In the genomic region with DNA sequence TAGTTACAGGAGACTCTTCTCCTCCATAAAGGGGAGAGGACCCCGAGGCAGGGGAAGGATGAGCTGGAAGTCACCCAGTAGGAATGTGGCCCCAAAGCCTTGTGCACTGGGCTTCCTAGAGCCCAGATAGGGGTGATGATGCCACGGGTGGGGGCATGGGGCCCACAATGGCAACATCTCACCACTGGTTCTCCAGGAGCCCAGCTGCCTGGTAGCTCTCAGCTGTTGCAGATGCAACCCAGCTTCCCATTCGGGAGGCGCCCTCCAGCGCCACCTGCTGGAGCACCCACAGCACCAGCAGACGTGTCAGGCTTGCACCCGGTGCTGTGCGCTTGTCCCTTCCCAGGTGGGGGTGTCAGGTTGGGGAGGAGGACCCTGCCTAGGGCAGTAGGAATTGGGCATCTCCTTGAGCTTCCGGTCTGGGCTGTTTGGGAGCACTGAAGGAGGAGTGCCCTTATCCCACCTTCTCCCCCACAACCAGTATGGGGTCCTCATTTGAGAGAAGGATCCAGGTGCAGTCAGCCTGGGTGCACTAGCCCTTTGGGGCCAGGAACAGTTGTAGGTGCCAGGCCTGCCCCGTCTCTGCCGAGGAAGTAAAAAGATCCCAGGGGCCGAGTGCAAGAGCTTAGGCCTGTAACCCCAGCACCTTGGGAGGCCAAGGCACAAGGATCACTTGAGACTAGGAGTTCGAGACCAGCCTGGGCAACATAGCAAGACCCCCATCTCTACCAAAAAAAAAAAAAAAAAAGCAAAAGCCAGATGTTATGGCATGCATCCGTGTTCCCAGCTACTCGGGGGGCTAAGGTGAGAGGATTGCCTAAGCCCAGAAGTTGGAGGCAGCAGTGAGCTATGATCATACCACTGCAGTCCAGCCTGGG, we compare ENCODE assay signal across 1 cellular context.
TF ChIP-seq lines count a peak whose summit lies in the region.

No MANE protein-coding gene starts in this region.

TF ChIP-seq in neural cell, 6 proteins besides CTCF, POLR2A, EP300 and RAD21:
- TF ChIP-seq SMC3 (conservative IDR thresholded peaks at IDR 0.05; ENCODE audit: poor library complexity) = peak; percentile 24
- TF ChIP-seq, protein P1, sequence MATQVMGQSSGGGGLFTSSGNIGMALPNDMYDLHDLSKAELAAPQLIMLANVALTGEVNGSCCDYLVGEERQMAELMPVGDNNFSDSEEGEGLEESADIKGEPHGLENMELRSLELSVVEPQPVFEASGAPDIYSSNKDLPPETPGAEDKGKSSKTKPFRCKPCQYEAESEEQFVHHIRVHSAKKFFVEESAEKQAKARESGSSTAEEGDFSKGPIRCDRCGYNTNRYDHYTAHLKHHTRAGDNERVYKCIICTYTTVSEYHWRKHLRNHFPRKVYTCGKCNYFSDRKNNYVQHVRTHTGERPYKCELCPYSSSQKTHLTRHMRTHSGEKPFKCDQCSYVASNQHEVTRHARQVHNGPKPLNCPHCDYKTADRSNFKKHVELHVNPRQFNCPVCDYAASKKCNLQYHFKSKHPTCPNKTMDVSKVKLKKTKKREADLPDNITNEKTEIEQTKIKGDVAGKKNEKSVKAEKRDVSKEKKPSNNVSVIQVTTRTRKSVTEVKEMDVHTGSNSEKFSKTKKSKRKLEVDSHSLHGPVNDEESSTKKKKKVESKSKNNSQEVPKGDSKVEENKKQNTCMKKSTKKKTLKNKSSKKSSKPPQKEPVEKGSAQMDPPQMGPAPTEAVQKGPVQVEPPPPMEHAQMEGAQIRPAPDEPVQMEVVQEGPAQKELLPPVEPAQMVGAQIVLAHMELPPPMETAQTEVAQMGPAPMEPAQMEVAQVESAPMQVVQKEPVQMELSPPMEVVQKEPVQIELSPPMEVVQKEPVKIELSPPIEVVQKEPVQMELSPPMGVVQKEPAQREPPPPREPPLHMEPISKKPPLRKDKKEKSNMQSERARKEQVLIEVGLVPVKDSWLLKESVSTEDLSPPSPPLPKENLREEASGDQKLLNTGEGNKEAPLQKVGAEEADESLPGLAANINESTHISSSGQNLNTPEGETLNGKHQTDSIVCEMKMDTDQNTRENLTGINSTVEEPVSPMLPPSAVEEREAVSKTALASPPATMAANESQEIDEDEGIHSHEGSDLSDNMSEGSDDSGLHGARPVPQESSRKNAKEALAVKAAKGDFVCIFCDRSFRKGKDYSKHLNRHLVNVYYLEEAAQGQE (IDR thresholded peaks at IDR 0.05; ENCODE audit: borderline replicate concordance) = no peak
